1 cellular context compared by ENCODE assay signal in the genomic region with DNA sequence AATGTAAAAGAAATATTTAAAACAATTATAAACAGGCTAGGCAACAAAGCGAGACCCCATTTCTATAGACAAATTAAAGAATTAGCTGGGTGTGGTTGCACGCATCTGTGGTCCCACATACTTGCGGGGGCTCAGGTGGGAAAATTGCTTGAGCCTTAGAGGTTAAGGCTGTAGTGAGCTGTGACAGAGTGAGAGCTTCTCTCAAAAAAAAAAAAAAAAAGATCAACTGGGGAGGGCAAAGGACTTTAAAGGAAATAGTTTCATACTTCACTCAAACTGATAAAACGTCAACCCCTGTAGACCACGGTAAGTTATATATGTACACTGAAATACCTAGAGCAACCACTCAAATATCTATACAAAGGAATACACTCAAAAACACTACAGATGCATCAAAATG.
TF ChIP-seq lines count a peak whose summit lies in the region.

No MANE protein-coding gene starts in this region.

TF ChIP-seq in GM12878, 131 proteins besides CTCF, POLR2A, EP300 and RAD21:
- TF ChIP-seq CREB1 (IDR thresholded peaks at IDR 0.05; ENCODE audit: low read depth) (no peak), MTA3 (IDR thresholded peaks at IDR 0.05; ENCODE audit: borderline replicate concordance, low read length) (no peak)
- TF ChIP-seq, protein P1, sequence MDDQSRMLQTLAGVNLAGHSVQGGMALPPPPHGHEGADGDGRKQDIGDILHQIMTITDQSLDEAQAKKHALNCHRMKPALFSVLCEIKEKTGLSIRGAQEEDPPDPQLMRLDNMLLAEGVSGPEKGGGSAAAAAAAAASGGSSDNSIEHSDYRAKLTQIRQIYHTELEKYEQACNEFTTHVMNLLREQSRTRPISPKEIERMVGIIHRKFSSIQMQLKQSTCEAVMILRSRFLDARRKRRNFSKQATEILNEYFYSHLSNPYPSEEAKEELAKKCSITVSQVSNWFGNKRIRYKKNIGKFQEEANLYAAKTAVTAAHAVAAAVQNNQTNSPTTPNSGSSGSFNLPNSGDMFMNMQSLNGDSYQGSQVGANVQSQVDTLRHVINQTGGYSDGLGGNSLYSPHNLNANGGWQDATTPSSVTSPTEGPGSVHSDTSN (IDR thresholded peaks at IDR 0.05; ENCODE audit: insufficient replicate concordance, low read depth, low read length) = no peak
- TF ChIP-seq, protein P2, sequence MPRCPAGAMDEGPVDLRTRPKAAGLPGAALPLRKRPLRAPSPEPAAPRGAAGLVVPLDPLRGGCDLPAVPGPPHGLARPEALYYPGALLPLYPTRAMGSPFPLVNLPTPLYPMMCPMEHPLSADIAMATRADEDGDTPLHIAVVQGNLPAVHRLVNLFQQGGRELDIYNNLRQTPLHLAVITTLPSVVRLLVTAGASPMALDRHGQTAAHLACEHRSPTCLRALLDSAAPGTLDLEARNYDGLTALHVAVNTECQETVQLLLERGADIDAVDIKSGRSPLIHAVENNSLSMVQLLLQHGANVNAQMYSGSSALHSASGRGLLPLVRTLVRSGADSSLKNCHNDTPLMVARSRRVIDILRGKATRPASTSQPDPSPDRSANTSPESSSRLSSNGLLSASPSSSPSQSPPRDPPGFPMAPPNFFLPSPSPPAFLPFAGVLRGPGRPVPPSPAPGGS (IDR thresholded peaks at IDR 0.05; ENCODE audit: borderline replicate concordance, insufficient read depth, low read depth, low read length, poor library complexity, severe bottlenecking) = no peak
